In the genomic region with DNA sequence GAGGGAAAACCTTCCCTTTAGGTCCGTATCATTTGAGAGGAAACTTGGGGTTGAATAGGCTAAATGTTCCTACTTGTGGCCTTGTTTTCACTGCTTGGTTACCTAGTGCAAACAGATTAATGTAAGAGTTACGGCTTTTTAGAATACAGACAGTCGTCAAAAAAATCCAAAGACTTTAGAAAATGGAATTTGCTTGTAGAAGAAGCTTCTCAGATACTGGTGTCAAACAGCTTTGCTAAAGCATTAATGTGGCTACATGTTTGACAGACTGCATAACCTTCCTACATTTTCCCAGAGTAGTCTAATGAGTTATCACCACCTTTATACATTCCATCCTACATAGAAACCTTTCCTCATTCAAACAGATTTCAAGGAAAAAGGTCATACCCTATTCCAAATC, we compare ENCODE assay signal across 11 cellular contexts.
"Had no signal": no experiment of that assay in that cellular context is flagged by ENCODE, and none has a peak within 500 bp of the region (broad histone marks: within the 10 kb centered on the region; RNA-seq: fewer than 3 reads in every experiment).

No MANE protein-coding gene starts in this region.

- H3K4me3 ChIP-seq: cardiac muscle cell, coronary artery, lower lobe of right lung, pancreas had no signal

- H3K27ac Mint-ChIP-seq: activated CD4-positive, alpha-beta memory T cell treated with anti-CD3 and anti-CD28 coated beads, Interleukin-2, amount 10 ng/mL, durations not matched to agents 7 days and 5 days; activated T-cell treated with anti-CD3 and anti-CD28 coated beads, Interleukin-2, amount 50 U/mL, for 24 hours; stimulated activated effector memory CD8-positive, alpha-beta T cell treated with anti-CD3 and anti-CD28 coated beads, Interleukin-12 subunit alpha, Interleukin-12 subunit beta, amount 100 ng/mL, for 72 hours had no signal

- H3K4me3 Mint-ChIP-seq: activated CD4-positive, alpha-beta memory T cell treated with anti-CD3 and anti-CD28 coated beads, Interleukin-2, amount 10 ng/mL, durations not matched to agents 7 days and 5 days; activated T-cell treated with anti-CD3 and anti-CD28 coated beads, Interleukin-2, amount 50 U/mL, for 24 hours; stimulated activated effector memory CD8-positive, alpha-beta T cell treated with anti-CD3 and anti-CD28 coated beads, Interleukin-12 subunit alpha, Interleukin-12 subunit beta, amount 100 ng/mL, for 72 hours had no signal

- H3K27ac ChIP-seq: cardiac muscle cell, coronary artery, lower lobe of right lung, pancreas had no signal

- DNase-seq: activated CD4-positive, alpha-beta memory T cell treated with anti-CD3 and anti-CD28 coated beads, Interleukin-2, amount 10 ng/mL, durations not matched to agents 7 days and 5 days; activated CD4-positive, alpha-beta T cell treated with anti-CD3 and anti-CD28 coated beads for 4 hours; activated naive CD4-positive, alpha-beta T cell treated with anti-CD3 and anti-CD28 coated beads, Interleukin-2, amount 50 U/mL, for 16 hours; activated T-cell treated with anti-CD3 and anti-CD28 coated beads, Interleukin-2, amount 50 U/mL, for 24 hours; effector CD8-positive, alpha-beta T cell; foreskin fibroblast; lower lobe of right lung; pancreas had no signal

- H3K36me3 ChIP-seq: cardiac muscle cell, lower lobe of right lung, pancreas had no signal

- H3K4me1 Mint-ChIP-seq: activated CD4-positive, alpha-beta memory T cell treated with anti-CD3 and anti-CD28 coated beads, Interleukin-2, amount 10 ng/mL, durations not matched to agents 7 days and 5 days; stimulated activated effector memory CD8-positive, alpha-beta T cell treated with anti-CD3 and anti-CD28 coated beads, Interleukin-12 subunit alpha, Interleukin-12 subunit beta, amount 100 ng/mL, for 72 hours had no signal

- H3K36me3 Mint-ChIP-seq: stimulated activated effector memory CD8-positive, alpha-beta T cell treated with anti-CD3 and anti-CD28 coated beads, Interleukin-12 subunit alpha, Interleukin-12 subunit beta, amount 100 ng/mL, for 72 hours had no signal

- H3K9me3 Mint-ChIP-seq: activated CD4-positive, alpha-beta memory T cell treated with anti-CD3 and anti-CD28 coated beads, Interleukin-2, amount 10 ng/mL, durations not matched to agents 7 days and 5 days; activated T-cell treated with anti-CD3 and anti-CD28 coated beads, Interleukin-2, amount 50 U/mL, for 24 hours; stimulated activated effector memory CD8-positive, alpha-beta T cell treated with anti-CD3 and anti-CD28 coated beads, Interleukin-12 subunit alpha, Interleukin-12 subunit beta, amount 100 ng/mL, for 72 hours had no signal

- H3K27me3 ChIP-seq: cardiac muscle cell, pancreas had no signal

- ATAC-seq: lower lobe of right lung; pancreas; stimulated activated effector memory CD8-positive, alpha-beta T cell treated with anti-CD3 and anti-CD28 coated beads, Interleukin-12 subunit alpha, Interleukin-12 subunit beta, amount 100 ng/mL, for 72 hours had no signal

- H3K9me3 ChIP-seq: lower lobe of right lung, pancreas had no signal
